29 cellular contexts compared by ENCODE assay signal in the genomic region with DNA sequence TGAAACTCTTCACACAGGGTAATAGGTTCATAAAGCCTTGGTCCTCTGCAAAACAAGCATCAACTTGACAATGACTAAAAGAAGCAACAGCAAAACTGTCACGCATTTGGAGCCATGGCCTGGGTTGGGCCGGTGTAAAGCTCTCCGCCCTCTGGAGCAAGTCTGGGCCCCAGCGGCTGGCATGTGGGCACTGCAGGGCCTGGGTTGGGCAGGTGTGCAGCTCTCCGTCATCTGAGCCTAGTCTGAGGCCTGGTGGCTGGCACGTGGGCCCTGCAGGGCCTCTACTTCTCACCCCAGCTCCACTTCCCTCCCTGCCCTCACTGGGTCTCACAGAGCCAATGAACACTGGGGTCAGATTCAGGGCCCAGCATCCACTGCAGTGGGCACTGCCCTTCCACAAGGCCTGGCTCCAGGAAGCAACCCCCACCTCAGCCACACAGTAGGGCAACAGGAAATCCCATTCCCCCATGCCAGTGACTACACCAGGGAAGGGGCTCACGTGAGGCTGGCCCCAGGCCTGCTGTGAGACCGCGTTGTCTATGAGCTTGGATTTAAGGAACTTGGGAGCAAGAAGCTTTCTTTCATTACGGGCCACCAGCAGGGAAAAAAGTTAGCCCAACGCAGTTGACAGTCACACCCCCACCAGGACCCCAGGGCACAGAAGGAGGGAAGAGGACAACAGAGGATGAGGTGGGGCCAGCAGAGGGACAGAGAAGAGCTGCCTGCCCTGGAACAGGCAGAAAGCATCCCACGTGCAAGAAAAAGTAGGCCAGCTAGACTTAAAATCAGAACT. TPM values are rescaled to one million over a fixed set of nuclear protein-coding genes. Genes with fewer than 3 reads are reported as not detected.
A peak's percentile ranks its signal among the peaks of the same experiment; 100 is the strongest.
DNase-seq lines count a peak whose midpoint lies in the region; ATAC-seq, FAIRE-seq and TF ChIP-seq lines count a peak whose summit lies in the region.
"Had no signal": no experiment of that assay in that cellular context is flagged by ENCODE, and none has a peak within 500 bp of the region (broad histone marks: within the 10 kb centered on the region; RNA-seq: fewer than 3 reads in every experiment).

No MANE protein-coding gene starts in this region.

- no peaks in the 10 kb centered on the region for H3K9me3 Mint-ChIP-seq in activated CD4-positive, alpha-beta memory T cell treated with anti-CD3 and anti-CD28 coated beads, Interleukin-2, amount 10 ng/mL, durations not matched to agents 7 days and 5 days
- no peaks in the 10 kb centered on the region for H3K9me3 Mint-ChIP-seq in activated CD4-positive, alpha-beta memory T cell treated with anti-CD3 and anti-CD28 coated beads for 36 hours
- no peaks in the 10 kb centered on the region for H3K9me3 Mint-ChIP-seq in type B pancreatic cell
- no peaks in the 10 kb centered on the region for H3K9me3 Mint-ChIP-seq in immature natural killer cell
- H3K9me3 Mint-ChIP-seq: activated CD4-positive, alpha-beta T cell treated with anti-CD3 and anti-CD28 coated beads, Interleukin-2, amount 10 ng/mL, durations not matched to agents 24 days and 14 days; CD8-positive, alpha-beta memory T cell; effector memory CD8-positive, alpha-beta T cell; naive thymus-derived CD8-positive, alpha-beta T cell had no signal

- CTCF ChIA-PET in activated CD4-positive, alpha-beta memory T cell treated with anti-CD3 and anti-CD28 coated beads, Interleukin-2, amount 10 ng/mL, durations not matched to agents 7 days and 5 days (lab: Charles Lee), result no interaction called here
- CTCF ChIA-PET in activated CD4-positive, alpha-beta memory T cell treated with anti-CD3 and anti-CD28 coated beads for 36 hours (lab: Charles Lee), result no interaction called here

- H3K36me3 ChIP-seq in pancreas, result no peaks in the 10 kb centered on the region
- H3K36me3 ChIP-seq: gastrocnemius medialis, MG63 had no signal

- POLR2A ChIA-PET in activated CD4-positive, alpha-beta memory T cell treated with anti-CD3 and anti-CD28 coated beads, Interleukin-2, amount 10 ng/mL, durations not matched to agents 7 days and 5 days (lab: Charles Lee), result no interaction called here
- POLR2A ChIA-PET in activated CD4-positive, alpha-beta memory T cell treated with anti-CD3 and anti-CD28 coated beads for 36 hours (lab: Charles Lee), result no interaction called here

- no peak for FAIRE-seq in pancreas (lab: Jason Lieb, UNC)
- FAIRE-seq: H54 had no signal

- H3K27ac ChIP-seq in foreskin keratinocyte (no peak overlapping the region), pancreas (no peak overlapping the region)
- H3K27ac ChIP-seq: esophagus squamous epithelium, gastrocnemius medialis, hepatocyte had no signal

- ATAC-seq in foreskin keratinocyte (peak; percentile 95), HG03521 (IDR thresholded peaks at IDR 0.05; ENCODE audit: unreplicated experiment) (no peak), pancreas (no peak)
- ATAC-seq: activated CD8-positive, alpha-beta memory T cell treated with anti-CD3 and anti-CD28 coated beads, Interleukin-2, amount 10 ng/mL, durations not matched to agents 7 days and 5 days; effector memory CD8-positive, alpha-beta T cell; gastrocnemius medialis; left lobe of liver; naive thymus-derived CD8-positive, alpha-beta T cell; stimulated activated naive CD8-positive, alpha-beta T cell treated with anti-CD3 and anti-CD28 coated beads, Interleukin-15, Interleukin-2, amounts not matched to agents 100 U/mL and 50 U/mL, for 24 hours had no signal

- no peak overlapping the region for H3K4me3 Mint-ChIP-seq in activated CD4-positive, alpha-beta memory T cell treated with anti-CD3 and anti-CD28 coated beads, Interleukin-2, amount 10 ng/mL, durations not matched to agents 7 days and 5 days
- no peak overlapping the region for H3K4me3 Mint-ChIP-seq in activated CD4-positive, alpha-beta memory T cell treated with anti-CD3 and anti-CD28 coated beads for 36 hours
- H3K4me3 Mint-ChIP-seq in type B pancreatic cell (no peak overlapping the region), immature natural killer cell (no peak overlapping the region)
- H3K4me3 Mint-ChIP-seq: activated CD4-positive, alpha-beta T cell treated with anti-CD3 and anti-CD28 coated beads, Interleukin-2, amount 10 ng/mL, durations not matched to agents 24 days and 14 days; activated CD8-positive, alpha-beta memory T cell treated with anti-CD3 and anti-CD28 coated beads, Interleukin-2, amount 10 ng/mL, durations not matched to agents 7 days and 5 days; CD8-positive, alpha-beta memory T cell; effector memory CD8-positive, alpha-beta T cell; mesothelial cell of epicardium; naive thymus-derived CD8-positive, alpha-beta T cell had no signal

- H3K27me3 ChIP-seq in foreskin keratinocyte, result no peaks in the 10 kb centered on the region
- H3K27me3 ChIP-seq in pancreas, result no peaks in the 10 kb centered on the region
- H3K27me3 ChIP-seq: esophagus squamous epithelium, gastrocnemius medialis, hepatocyte, MG63 had no signal

- no peaks in the 10 kb centered on the region for H3K27me3 Mint-ChIP-seq in activated CD4-positive, alpha-beta memory T cell treated with anti-CD3 and anti-CD28 coated beads, Interleukin-2, amount 10 ng/mL, durations not matched to agents 7 days and 5 days
- no peaks in the 10 kb centered on the region for H3K27me3 Mint-ChIP-seq in activated CD4-positive, alpha-beta memory T cell treated with anti-CD3 and anti-CD28 coated beads for 36 hours
- H3K27me3 Mint-ChIP-seq in type B pancreatic cell, result no peaks in the 10 kb centered on the region
- H3K27me3 Mint-ChIP-seq in immature natural killer cell (ENCODE audit: low read depth in 3 of 3), result peaks cover 0 to 3% (median 0%) of the 10 kb centered on the region in 3 donors
- H3K27me3 Mint-ChIP-seq: activated CD4-positive, alpha-beta T cell treated with anti-CD3 and anti-CD28 coated beads, Interleukin-2, amount 10 ng/mL, durations not matched to agents 24 days and 14 days; activated CD8-positive, alpha-beta memory T cell treated with anti-CD3 and anti-CD28 coated beads, Interleukin-2, amount 10 ng/mL, durations not matched to agents 7 days and 5 days; CD8-positive, alpha-beta memory T cell; effector memory CD8-positive, alpha-beta T cell; naive thymus-derived CD8-positive, alpha-beta T cell had no signal

- peaks cover 6% of the 10 kb centered on the region for H3K36me3 Mint-ChIP-seq in activated CD4-positive, alpha-beta memory T cell treated with anti-CD3 and anti-CD28 coated beads, Interleukin-2, amount 10 ng/mL, durations not matched to agents 7 days and 5 days (ENCODE audit: low read depth)
- H3K36me3 Mint-ChIP-seq in activated CD4-positive, alpha-beta memory T cell treated with anti-CD3 and anti-CD28 coated beads for 36 hours, result peaks cover 2% of the 10 kb centered on the region
- peaks cover 28% of the 10 kb centered on the region for H3K36me3 Mint-ChIP-seq in type B pancreatic cell
- peaks cover 0 to 5% (median 4%) of the 10 kb centered on the region in 3 donors for H3K36me3 Mint-ChIP-seq in immature natural killer cell

- TF ChIP-seq CTCF in foreskin keratinocyte (conservative IDR thresholded peaks at IDR 0.05) (peak; percentile 35), type B pancreatic cell (conservative IDR thresholded peaks at IDR 0.05) (no peak), pancreas (IDR thresholded peaks at IDR 0.05) (no peak)

- WGBS in pancreas, 2 donors, result 93 to 98% methylated on average over 12 of the region's 12 CpGs

- peak; percentile 12 for DNase-seq in activated CD4-positive, alpha-beta memory T cell treated with anti-CD3 and anti-CD28 coated beads, Interleukin-2, amount 10 ng/mL, durations not matched to agents 7 days and 5 days
- DNase-seq in activated CD4-positive, alpha-beta memory T cell treated with anti-CD3 and anti-CD28 coated beads for 36 hours, result no peak
- peak; percentile 15 for DNase-seq in SKM-1 (lab: John Stamatoyannopoulos, UW; ENCODE audit: unreplicated experiment)
- peak; percentile 55 to 74 for DNase-seq in foreskin keratinocyte
- peak; percentile 39 for DNase-seq in type B pancreatic cell (ENCODE audit: extremely low spot score, unreplicated experiment)
- no peak for DNase-seq in immature natural killer cell
- DNase-seq in pancreas, result no peak
- DNase-seq: activated CD4-positive, alpha-beta T cell treated with anti-CD3 and anti-CD28 coated beads, Interleukin-2, amount 10 ng/mL, durations not matched to agents 24 days and 14 days; activated naive CD4-positive, alpha-beta T cell treated with Interleukin-2 at 50 U/mL for 16 hours; CD8-positive, alpha-beta memory T cell; cortex of kidney; DMS153; effector memory CD8-positive, alpha-beta T cell; esophagus squamous epithelium; gastrocnemius medialis; MG63; naive thymus-derived CD8-positive, alpha-beta T cell; NCI-H1436; NCI-H446; NCI-H774; OCI-M1; stimulated activated naive CD8-positive, alpha-beta T cell treated with anti-CD3 and anti-CD28 coated beads, Interleukin-15, Interleukin-2, amounts not matched to agents 100 U/mL and 50 U/mL, for 24 hours; T-helper 9 cell had no signal

- H3K4me1 ChIP-seq in foreskin keratinocyte, result peaks cover 8% of the 10 kb centered on the region
- no peaks in the 10 kb centered on the region for H3K4me1 ChIP-seq in pancreas
- H3K4me1 ChIP-seq: gastrocnemius medialis had no signal

- no peak overlapping the region for H3K4me3 ChIP-seq in pancreas
- H3K4me3 ChIP-seq: esophagus squamous epithelium, gastrocnemius medialis, hepatocyte, MG63 had no signal

- intact Hi-C loops in activated CD4-positive, alpha-beta memory T cell treated with anti-CD3 and anti-CD28 coated beads for 36 hours (cut with micrococcal nuclease), result no loop called here
- intact Hi-C loops in pancreas (cut with DNase I), result no loop called here

- no peaks in the 10 kb centered on the region for H3K9me3 ChIP-seq in pancreas
- H3K9me3 ChIP-seq: esophagus squamous epithelium, gastrocnemius medialis, MG63 had no signal

- no peak overlapping the region for H3K27ac Mint-ChIP-seq in activated CD4-positive, alpha-beta memory T cell treated with anti-CD3 and anti-CD28 coated beads, Interleukin-2, amount 10 ng/mL, durations not matched to agents 7 days and 5 days
- no peak overlapping the region for H3K27ac Mint-ChIP-seq in activated CD4-positive, alpha-beta memory T cell treated with anti-CD3 and anti-CD28 coated beads for 36 hours
- no peak overlapping the region for H3K27ac Mint-ChIP-seq in type B pancreatic cell
- no peak overlapping the region for H3K27ac Mint-ChIP-seq in immature natural killer cell
- H3K27ac Mint-ChIP-seq: activated CD4-positive, alpha-beta T cell treated with anti-CD3 and anti-CD28 coated beads, Interleukin-2, amount 10 ng/mL, durations not matched to agents 24 days and 14 days; activated CD8-positive, alpha-beta memory T cell treated with anti-CD3 and anti-CD28 coated beads, Interleukin-2, amount 10 ng/mL, durations not matched to agents 7 days and 5 days; CD8-positive, alpha-beta memory T cell; effector memory CD8-positive, alpha-beta T cell; mesothelial cell of epicardium; naive thymus-derived CD8-positive, alpha-beta T cell had no signal

- H3K4me1 Mint-ChIP-seq in activated CD4-positive, alpha-beta memory T cell treated with anti-CD3 and anti-CD28 coated beads, Interleukin-2, amount 10 ng/mL, durations not matched to agents 7 days and 5 days, result peaks cover 8% of the 10 kb centered on the region
- no peaks in the 10 kb centered on the region for H3K4me1 Mint-ChIP-seq in activated CD4-positive, alpha-beta memory T cell treated with anti-CD3 and anti-CD28 coated beads for 36 hours (ENCODE audit: low read depth)
- H3K4me1 Mint-ChIP-seq in type B pancreatic cell (ENCODE audit: unreplicated experiment) (no peaks in the 10 kb centered on the region), immature natural killer cell (peaks cover 0 to 3% of the 10 kb centered on the region in 2 donors)
- H3K4me1 Mint-ChIP-seq: activated CD4-positive, alpha-beta T cell treated with anti-CD3 and anti-CD28 coated beads, Interleukin-2, amount 10 ng/mL, durations not matched to agents 24 days and 14 days; mesothelial cell of epicardium had no signal

RNA-seq across cellular contexts. Expression of gene NPHP4, which starts 52.8 kb away (rescaled TPM):
- total RNA-seq in activated CD4-positive, alpha-beta memory T cell treated with anti-CD3 and anti-CD28 coated beads, Interleukin-2, amount 10 ng/mL, durations not matched to agents 7 days and 5 days, result 10 to 100 TPM; 18.1 to 19.1 TPM
- 10 to 100 TPM; 14.0 to 14.6 TPM for total RNA-seq in activated CD4-positive, alpha-beta memory T cell treated with anti-CD3 and anti-CD28 coated beads for 36 hours
- 7.4 and 9.2 TPM in 2 replicates for total RNA-seq in foreskin keratinocyte
- polyA plus RNA-seq in foreskin keratinocyte, result 3.9 and 4.8 TPM in 2 replicates
- total RNA-seq in type B pancreatic cell (ENCODE audit: low replicate concordance), result 10.3 and 21.7 TPM in 2 replicates
- polyA plus RNA-seq in immature natural killer cell, result 1 to 10 TPM in 1 of 3 donors, under 1 TPM in 2; 0.59 to 1.4 (median 1.00) TPM
- 1 to 10 TPM; 4.0 to 8.3 (median 4.8) TPM for total RNA-seq in pancreas
- 1 to 10 TPM; 7.6 to 9.7 TPM for polyA plus RNA-seq in pancreas

Comparison
In these comparisons a context has a peak if more than half of its experiments do, and no peak if none do; other contexts are left out.
1. DNase-seq: peak in activated CD4-positive, alpha-beta memory T cell treated with anti-CD3 and anti-CD28 coated beads, Interleukin-2, amount 10 ng/mL, durations not matched to agents 7 days and 5 days (single experiment), SKM-1 (single experiment), foreskin keratinocyte (2 of 2) and type B pancreatic cell (single experiment); none in activated CD4-positive, alpha-beta memory T cell treated with anti-CD3 and anti-CD28 coated beads for 36 hours (single experiment), immature natural killer cell (0 of 3) and pancreas (0 of 6).